17 cellular contexts compared by ENCODE assay signal in the genomic region with DNA sequence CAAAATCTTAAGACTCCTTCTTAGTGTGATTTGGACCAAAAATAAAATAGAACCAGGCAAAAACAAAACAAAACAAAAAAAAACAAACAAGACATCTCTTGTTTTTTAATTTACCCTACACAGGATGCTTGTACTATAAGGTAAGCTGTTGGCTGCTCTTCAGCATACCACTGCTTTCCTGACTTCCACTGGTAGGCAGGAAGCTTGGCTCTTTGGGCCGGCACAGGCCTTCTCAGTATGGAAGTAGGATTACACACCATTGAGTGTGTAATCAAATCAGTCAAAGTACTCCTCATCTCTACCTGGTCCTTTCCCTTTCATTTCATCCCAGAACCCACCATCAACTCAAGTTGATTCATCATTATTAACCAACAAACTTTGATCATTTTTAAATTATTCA.
"Had no signal": no experiment of that assay in that cellular context is flagged by ENCODE, and none has a peak within 500 bp of the region (broad histone marks: within the 10 kb centered on the region; RNA-seq: fewer than 3 reads in every experiment).

No MANE protein-coding gene starts in this region.

- H3K9me3 Mint-ChIP-seq: type B pancreatic cell had no signal

- H3K4me1 ChIP-seq: right atrium auricular region, SJSA1 had no signal

- H3K4me3 Mint-ChIP-seq: activated CD4-positive, alpha-beta T cell treated with anti-CD3 and anti-CD28 coated beads, Interleukin-2, amount 10 ng/mL, durations not matched to agents 7 days and 5 days; activated naive CD8-positive, alpha-beta T cell; type B pancreatic cell had no signal

- H3K9me3 ChIP-seq: heart right ventricle, left lung, right atrium auricular region, SJSA1 had no signal

- H3K36me3 Mint-ChIP-seq: activated naive CD8-positive, alpha-beta T cell; type B pancreatic cell had no signal

- DNase-seq: activated CD4-positive, alpha-beta T cell treated with anti-CD3 and anti-CD28 coated beads, Interleukin-2, amount 10 ng/mL, durations not matched to agents 7 days and 5 days; activated CD4-positive, CD25-positive, alpha-beta regulatory T cell; activated effector memory CD4-positive, alpha-beta T cell treated with Interleukin-2 at 50 U/mL for 16 hours; activated T-cell treated with anti-CD3 and anti-CD28 coated beads, Interleukin-2, amount 50 U/mL, for 1 hour; amygdala; brain microvascular endothelial cell; foreskin melanocyte; heart right ventricle; islet precursor cell; left lung; mesenchymal stem cell; stimulated activated CD4-positive, alpha-beta T cell treated with anti-CD3 and anti-CD28 coated beads, Interleukin-1b, Interleukin-23, amount 100 ng/mL, for 48 hours; stimulated activated naive CD4-positive, alpha-beta T cell had no signal

- H3K27me3 Mint-ChIP-seq: activated CD4-positive, alpha-beta T cell treated with anti-CD3 and anti-CD28 coated beads, Interleukin-2, amount 10 ng/mL, durations not matched to agents 7 days and 5 days; type B pancreatic cell had no signal

- H3K27ac Mint-ChIP-seq: activated CD4-positive, alpha-beta T cell treated with anti-CD3 and anti-CD28 coated beads, Interleukin-2, amount 10 ng/mL, durations not matched to agents 7 days and 5 days; type B pancreatic cell had no signal

- ATAC-seq: heart right ventricle, left lung had no signal

- H3K27ac ChIP-seq: brain microvascular endothelial cell, right atrium auricular region, SJSA1 had no signal

- H3K4me3 ChIP-seq: heart right ventricle, left lung, right atrium auricular region, SJSA1 had no signal

- H3K27me3 ChIP-seq: brain microvascular endothelial cell, heart right ventricle, left lung, right atrium auricular region, SJSA1 had no signal

- H3K36me3 ChIP-seq: brain microvascular endothelial cell, heart right ventricle, left lung, right atrium auricular region, SJSA1 had no signal
